ENCODE assay signal across 8 cellular contexts in the genomic region with DNA sequence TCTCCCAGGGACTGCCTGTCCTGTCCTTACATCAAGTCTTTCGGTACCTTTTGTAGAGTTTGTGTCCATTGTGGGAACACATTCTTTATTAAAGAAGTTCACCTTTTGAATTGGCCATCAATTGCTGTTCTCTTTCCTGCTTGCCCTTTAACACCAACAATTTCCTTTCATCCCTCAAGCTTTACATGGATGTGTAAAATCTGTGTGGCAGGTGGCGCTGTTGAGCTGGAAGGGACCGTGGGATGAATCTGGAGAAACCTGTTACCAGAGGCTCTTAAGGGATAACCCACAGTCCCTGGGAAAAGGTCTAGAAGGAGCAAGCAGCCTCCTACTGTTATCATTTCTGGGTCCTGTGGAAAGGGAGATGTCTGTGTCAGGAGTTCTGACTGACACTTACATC. TPM values are rescaled to one million over a fixed set of nuclear protein-coding genes. Genes with fewer than 3 reads are reported as not detected.
DNase-seq lines count a peak whose midpoint lies in the region; ATAC-seq and TF ChIP-seq lines count a peak whose summit lies in the region.

No MANE protein-coding gene starts in this region.

- intact Hi-C loops in CD4-positive, alpha-beta memory T cell (cut with micrococcal nuclease) = loop anchor here (1.0 kb wide), 2 partner anchors 8 to 85 kb away; partner anchors contain the start of gene ZFP62

- H3K27ac ChIP-seq in CD4-positive, alpha-beta memory T cell (ENCODE audit: low read depth, low read length) = no peak overlapping the region

- H3K4me3 Mint-ChIP-seq in CD4-positive, alpha-beta memory T cell = no peak overlapping the region
- H3K4me3 Mint-ChIP-seq in HFFc6 = no peak overlapping the region

- TF ChIP-seq CTCF in HFFc6 (IDR thresholded peaks at IDR 0.05) = peak; percentile 84

- no peaks in the 10 kb centered on the region for H3K36me3 ChIP-seq in CD4-positive, alpha-beta memory T cell (ENCODE audit: insufficient read depth, low read length)

- ATAC-seq in left lobe of liver (peak; percentile 86), GM18517 (IDR thresholded peaks at IDR 0.05; ENCODE audit: unreplicated experiment) (no peak)

- no peaks in the 10 kb centered on the region for H3K9me3 Mint-ChIP-seq in CD4-positive, alpha-beta memory T cell
- H3K9me3 Mint-ChIP-seq in HFFc6 = no peaks in the 10 kb centered on the region

- H3K36me3 Mint-ChIP-seq in CD4-positive, alpha-beta memory T cell = no peaks in the 10 kb centered on the region
- no peaks in the 10 kb centered on the region for H3K36me3 Mint-ChIP-seq in HFFc6 (ENCODE audit: low read depth)

- H3K4me3 ChIP-seq in CD4-positive, alpha-beta memory T cell (ENCODE audit: low read length in 2 of 2) = no peak overlapping the region

- peak; percentile 32 to 64 (median 37) for DNase-seq in CD4-positive, alpha-beta memory T cell
- DNase-seq in HFFc6 (peak; percentile 69), NCI-H524 (lab: John Stamatoyannopoulos, UW) (peak; percentile 42 to 78), cerebellum (ENCODE audit: low spot score) (peak; percentile 27), left lobe of liver (ENCODE audit: low spot score) (peak; percentile 85)
- DNase-seq in activated CD4-positive, alpha-beta T cell treated with anti-CD3 and anti-CD28 coated beads for 24 hours (ENCODE audit: low read depth in 2 of 2) = peak; percentile 44 to 75
- DNase-seq in stimulated activated CD4-positive, alpha-beta T cell treated with anti-CD3 and anti-CD28 coated beads, Interleukin-4, amount 100 ng/mL, for 48 hours (ENCODE audit: low read depth in 2 of 2) = peak; percentile 60 to 74

- H3K27me3 ChIP-seq in CD4-positive, alpha-beta memory T cell (ENCODE audit: insufficient read depth, low read length) = no peaks in the 10 kb centered on the region

- H3K4me1 Mint-ChIP-seq in CD4-positive, alpha-beta memory T cell = peaks cover 0 to 11% (median 5%) of the 10 kb centered on the region in 4 donors
- peaks cover 29% of the 10 kb centered on the region for H3K4me1 Mint-ChIP-seq in HFFc6 (ENCODE audit: low read depth)

- H3K27ac Mint-ChIP-seq in CD4-positive, alpha-beta memory T cell = no peak overlapping the region
- no peak overlapping the region for H3K27ac Mint-ChIP-seq in HFFc6

- POLR2A ChIA-PET in CD4-positive, alpha-beta memory T cell (lab: Charles Lee; ENCODE audit: partially characterized antibody) = interaction anchor here (0.9 to 2.2 kb wide), 6 partner anchors 38 to 96 kb away, joined by 3 to 9 read pairs (median 6); no protein-coding TSS in a partner anchor

- peaks cover 3 to 6% of the 10 kb centered on the region in 2 donors for H3K27me3 Mint-ChIP-seq in CD4-positive, alpha-beta memory T cell
- peaks cover 7% of the 10 kb centered on the region for H3K27me3 Mint-ChIP-seq in HFFc6 (ENCODE audit: insufficient read depth)

- no peaks in the 10 kb centered on the region for H3K9me3 ChIP-seq in CD4-positive, alpha-beta memory T cell (ENCODE audit: control insufficient read depth in 1 of 2, low read length in 2 of 2)

- peaks cover 4% of the 10 kb centered on the region for H3K4me1 ChIP-seq in CD4-positive, alpha-beta memory T cell (ENCODE audit: insufficient read depth, low read length)

- CTCF ChIA-PET in CD4-positive, alpha-beta memory T cell (lab: Charles Lee; ENCODE audit: partially characterized antibody) = interaction anchor here (0.6 to 1.5 kb wide), 14 partner anchors 8 to 301 kb away, joined by 3 to 10 read pairs (median 4); no protein-coding TSS in a partner anchor

RNA-seq across cellular contexts. Expression of gene ZFP62, which starts 7.9 kb away (rescaled TPM):
- total RNA-seq in CD4-positive, alpha-beta memory T cell = 10 to 100 TPM; 71.1 to 71.7 TPM
- polyA plus RNA-seq in CD4-positive, alpha-beta memory T cell = 10 to 100 TPM; 11.4 to 21.1 TPM
- 10 to 100 TPM in 4 of 6 experiments, 1 to 10 TPM in 2; 9.6 to 12.1 (median 10.2) TPM for total RNA-seq in HFFc6 (2021; fragmentation: NEBNext Ultra II Directional; extraction: Animal tissue kit (Norgen Biotek cat#: 25700))
- total RNA-seq in cerebellum (42.8 TPM), left lobe of liver (7.3 TPM)

RNA-seq across cellular contexts. Expression of gene BTNL8, which starts 30.0 kb away (rescaled TPM):
- not detected for total RNA-seq in CD4-positive, alpha-beta memory T cell
- not detected for polyA plus RNA-seq in CD4-positive, alpha-beta memory T cell
- not detected for total RNA-seq in HFFc6 (2021; fragmentation: NEBNext Ultra II Directional; extraction: Animal tissue kit (Norgen Biotek cat#: 25700))
- total RNA-seq in cerebellum = not detected
- total RNA-seq in left lobe of liver = 0.45 TPM

Comparison
In these comparisons a context has a peak if more than half of its experiments do, and no peak if none do; other contexts are left out.
1. DNase-seq: peak in every context shown above with its lines; median percentile 85 in left lobe of liver; 69 in HFFc6; 67 in stimulated activated CD4-positive, alpha-beta T cell treated with anti-CD3 and anti-CD28 coated beads, Interleukin-4, amount 100 ng/mL, for 48 hours; 60 in NCI-H524; 60 in activated CD4-positive, alpha-beta T cell treated with anti-CD3 and anti-CD28 coated beads for 24 hours; 37 in CD4-positive, alpha-beta memory T cell; 27 in cerebellum.